ENCODE assay signal across 14 cellular contexts in genomic region chr16:81376880-81377279, GRCh38.
A peak's percentile ranks its signal among the peaks of the same experiment; 100 is the strongest.
DNase-seq lines count a peak whose midpoint lies in the region; ATAC-seq and TF ChIP-seq lines count a peak whose summit lies in the region.
"Had no signal": no experiment of that assay in that cellular context is flagged by ENCODE, and none has a peak within 500 bp of the region (broad histone marks: within the 10 kb centered on the region; RNA-seq: fewer than 3 reads in every experiment).

No MANE protein-coding gene starts in this region.

- peak; percentile 47 for ATAC-seq in activated CD8-positive, alpha-beta T cell treated with anti-CD3 and anti-CD28 coated beads for 36 hours
- ATAC-seq in activated CD8-positive, alpha-beta T cell treated with anti-CD3 and anti-CD28 coated beads, Interleukin-2, amount 10 ng/mL, durations not matched to agents 7 days and 5 days = no peak
- no peak for ATAC-seq in HG03135 (IDR thresholded peaks at IDR 0.05; ENCODE audit: unreplicated experiment)
- ATAC-seq in HG02678 (IDR thresholded peaks at IDR 0.05; ENCODE audit: unreplicated experiment) = no peak
- ATAC-seq: gastroesophageal sphincter; Panc1; stimulated activated naive B cell treated with anti-CD40 and anti-IgM and Interleukin-4, amounts not matched to agents 10 μg/mL and 1 μg/mL and 100 μg/mL, for 72 hours had no signal

- H3K4me1 Mint-ChIP-seq in activated CD8-positive, alpha-beta T cell treated with anti-CD3 and anti-CD28 coated beads for 36 hours (ENCODE audit: low read depth) = peaks cover 10% of the 10 kb centered on the region
- peaks cover 7% of the 10 kb centered on the region for H3K4me1 Mint-ChIP-seq in activated CD8-positive, alpha-beta T cell treated with anti-CD3 and anti-CD28 coated beads, Interleukin-2, amount 10 ng/mL, durations not matched to agents 7 days and 5 days (ENCODE audit: low read depth)
- H3K4me1 Mint-ChIP-seq: stimulated activated naive B cell treated with anti-CD40 and anti-IgM and Interleukin-4, amounts not matched to agents 10 μg/mL and 1 μg/mL and 100 μg/mL, for 72 hours had no signal

- H3K36me3 ChIP-seq in testis (ENCODE audit: low read depth, missing control alignments) = no peaks in the 10 kb centered on the region

- CTCF ChIA-PET in activated CD8-positive, alpha-beta T cell treated with anti-CD3 and anti-CD28 coated beads for 36 hours (lab: Charles Lee) = interaction anchor here (1.8 to 1.9 kb wide), 2 partner anchors 11 to 320 kb away, joined by 5 to 7 read pairs; no protein-coding TSS in a partner anchor
- CTCF ChIA-PET in activated CD8-positive, alpha-beta T cell treated with anti-CD3 and anti-CD28 coated beads, Interleukin-2, amount 10 ng/mL, durations not matched to agents 7 days and 5 days (lab: Charles Lee) = interaction anchor here (1.5 kb wide), 1 partner anchor 27 kb away, joined by 3 read pairs; no protein-coding TSS in a partner anchor

- WGBS in testis, 2 donors = 85 to 94% methylated on average over 7 of the region's 7 CpGs

- H3K27me3 Mint-ChIP-seq in activated CD8-positive, alpha-beta T cell treated with anti-CD3 and anti-CD28 coated beads for 36 hours = no peaks in the 10 kb centered on the region
- H3K27me3 Mint-ChIP-seq in activated CD8-positive, alpha-beta T cell treated with anti-CD3 and anti-CD28 coated beads, Interleukin-2, amount 10 ng/mL, durations not matched to agents 7 days and 5 days (ENCODE audit: low read depth) = no peaks in the 10 kb centered on the region
- H3K27me3 Mint-ChIP-seq: stimulated activated naive B cell treated with anti-CD40 and anti-IgM and Interleukin-4, amounts not matched to agents 10 μg/mL and 1 μg/mL and 100 μg/mL, for 72 hours had no signal

- H3K4me3 ChIP-seq in testis = no peak overlapping the region
- H3K4me3 ChIP-seq: gastroesophageal sphincter had no signal

- TF ChIP-seq CTCF in activated CD8-positive, alpha-beta T cell treated with anti-CD3 and anti-CD28 coated beads for 36 hours (IDR thresholded peaks at IDR 0.05) = no peak
- TF ChIP-seq CTCF in testis (IDR thresholded peaks at IDR 0.05) = no peak

- no peak overlapping the region for H3K4me3 Mint-ChIP-seq in activated CD8-positive, alpha-beta T cell treated with anti-CD3 and anti-CD28 coated beads for 36 hours
- no peak overlapping the region for H3K4me3 Mint-ChIP-seq in activated CD8-positive, alpha-beta T cell treated with anti-CD3 and anti-CD28 coated beads, Interleukin-2, amount 10 ng/mL, durations not matched to agents 7 days and 5 days
- H3K4me3 Mint-ChIP-seq: stimulated activated naive B cell treated with anti-CD40 and anti-IgM and Interleukin-4, amounts not matched to agents 10 μg/mL and 1 μg/mL and 100 μg/mL, for 72 hours; T-helper 1 cell treated with Interleukin-12 subunit alpha and Interleukin-12 subunit beta and Interleukin-4 antibody, amounts not matched to agents 30 μg/mL and 1 μg/mL, for 36 hours had no signal

- H3K36me3 Mint-ChIP-seq in activated CD8-positive, alpha-beta T cell treated with anti-CD3 and anti-CD28 coated beads for 36 hours (ENCODE audit: low read depth) = peaks cover 19% of the 10 kb centered on the region
- peaks cover 11% of the 10 kb centered on the region for H3K36me3 Mint-ChIP-seq in activated CD8-positive, alpha-beta T cell treated with anti-CD3 and anti-CD28 coated beads, Interleukin-2, amount 10 ng/mL, durations not matched to agents 7 days and 5 days (ENCODE audit: low read depth)

- no peaks in the 10 kb centered on the region for H3K9me3 ChIP-seq in testis
- H3K9me3 ChIP-seq: gastroesophageal sphincter had no signal

- TF ChIP-seq POLR2A in testis (IDR thresholded peaks at IDR 0.05) = no peak

- H3K27ac ChIP-seq in testis = no peak overlapping the region
- H3K27ac ChIP-seq: gastroesophageal sphincter had no signal

- no peaks in the 10 kb centered on the region for H3K27me3 ChIP-seq in testis
- H3K27me3 ChIP-seq: gastroesophageal sphincter had no signal

- H3K27ac Mint-ChIP-seq in activated CD8-positive, alpha-beta T cell treated with anti-CD3 and anti-CD28 coated beads for 36 hours = no peak overlapping the region
- H3K27ac Mint-ChIP-seq in activated CD8-positive, alpha-beta T cell treated with anti-CD3 and anti-CD28 coated beads, Interleukin-2, amount 10 ng/mL, durations not matched to agents 7 days and 5 days = no peak overlapping the region
- H3K27ac Mint-ChIP-seq: stimulated activated naive B cell treated with anti-CD40 and anti-IgM and Interleukin-4, amounts not matched to agents 10 μg/mL and 1 μg/mL and 100 μg/mL, for 72 hours; T-helper 1 cell treated with Interleukin-12 subunit alpha and Interleukin-12 subunit beta and Interleukin-4 antibody, amounts not matched to agents 30 μg/mL and 1 μg/mL, for 36 hours had no signal

- DNase-seq in activated CD8-positive, alpha-beta T cell treated with anti-CD3 and anti-CD28 coated beads for 36 hours = peak; percentile 48
- DNase-seq in activated CD8-positive, alpha-beta T cell treated with anti-CD3 and anti-CD28 coated beads, Interleukin-2, amount 10 ng/mL, durations not matched to agents 7 days and 5 days = no peak
- DNase-seq in NCI-H2171 treated with DMSO at 0.1 percent for 48 hours (lab: John Stamatoyannopoulos, UW) = peak; percentile 16
- peak; percentile 6 for DNase-seq in cerebellum (ENCODE audit: low spot score)
- DNase-seq in stimulated activated CD4-positive, alpha-beta T cell treated with anti-CD3 and anti-CD28 coated beads, Interleukin-1b, Interleukin-23, amount 100 ng/mL, for 48 hours = peak; percentile 54
- DNase-seq in testis = no peak
- DNase-seq: DMS79; effector CD4-positive, alpha-beta T cell; stimulated activated naive B cell treated with anti-CD40 and anti-IgM and Interleukin-4, amounts not matched to agents 10 μg/mL and 1 μg/mL and 100 μg/mL, for 72 hours had no signal

- H3K9me3 Mint-ChIP-seq in activated CD8-positive, alpha-beta T cell treated with anti-CD3 and anti-CD28 coated beads for 36 hours = no peaks in the 10 kb centered on the region
- no peaks in the 10 kb centered on the region for H3K9me3 Mint-ChIP-seq in activated CD8-positive, alpha-beta T cell treated with anti-CD3 and anti-CD28 coated beads, Interleukin-2, amount 10 ng/mL, durations not matched to agents 7 days and 5 days (ENCODE audit: insufficient read depth)
- H3K9me3 Mint-ChIP-seq: stimulated activated naive B cell treated with anti-CD40 and anti-IgM and Interleukin-4, amounts not matched to agents 10 μg/mL and 1 μg/mL and 100 μg/mL, for 72 hours; T-helper 1 cell treated with Interleukin-12 subunit alpha and Interleukin-12 subunit beta and Interleukin-4 antibody, amounts not matched to agents 30 μg/mL and 1 μg/mL, for 36 hours had no signal

- intact Hi-C loops in activated CD8-positive, alpha-beta T cell treated with anti-CD3 and anti-CD28 coated beads for 36 hours (cut with micrococcal nuclease) = no loop called here
- intact Hi-C loops in testis (cut with DNase I; ENCODE audit: low total_unique reads) = no loop called here

- no peaks in the 10 kb centered on the region for H3K4me1 ChIP-seq in testis

- POLR2A ChIA-PET in activated CD8-positive, alpha-beta T cell treated with anti-CD3 and anti-CD28 coated beads for 36 hours (lab: Charles Lee) = no interaction called here
- POLR2A ChIA-PET in activated CD8-positive, alpha-beta T cell treated with anti-CD3 and anti-CD28 coated beads, Interleukin-2, amount 10 ng/mL, durations not matched to agents 7 days and 5 days (lab: Charles Lee) = no interaction called here

Comparison
In these comparisons a context has a peak if more than half of its experiments do, and no peak if none do; other contexts are left out.
1. DNase-seq: peak in activated CD8-positive, alpha-beta T cell treated with anti-CD3 and anti-CD28 coated beads for 36 hours (single experiment), NCI-H2171 treated with DMSO at 0.1 percent for 48 hours (single experiment), cerebellum (single experiment) and stimulated activated CD4-positive, alpha-beta T cell treated with anti-CD3 and anti-CD28 coated beads, Interleukin-1b, Interleukin-23, amount 100 ng/mL, for 48 hours (single experiment); none in activated CD8-positive, alpha-beta T cell treated with anti-CD3 and anti-CD28 coated beads, Interleukin-2, amount 10 ng/mL, durations not matched to agents 7 days and 5 days (single experiment) and testis (single experiment).